ENCODE assay signal across 1 cellular context in the genomic region with DNA sequence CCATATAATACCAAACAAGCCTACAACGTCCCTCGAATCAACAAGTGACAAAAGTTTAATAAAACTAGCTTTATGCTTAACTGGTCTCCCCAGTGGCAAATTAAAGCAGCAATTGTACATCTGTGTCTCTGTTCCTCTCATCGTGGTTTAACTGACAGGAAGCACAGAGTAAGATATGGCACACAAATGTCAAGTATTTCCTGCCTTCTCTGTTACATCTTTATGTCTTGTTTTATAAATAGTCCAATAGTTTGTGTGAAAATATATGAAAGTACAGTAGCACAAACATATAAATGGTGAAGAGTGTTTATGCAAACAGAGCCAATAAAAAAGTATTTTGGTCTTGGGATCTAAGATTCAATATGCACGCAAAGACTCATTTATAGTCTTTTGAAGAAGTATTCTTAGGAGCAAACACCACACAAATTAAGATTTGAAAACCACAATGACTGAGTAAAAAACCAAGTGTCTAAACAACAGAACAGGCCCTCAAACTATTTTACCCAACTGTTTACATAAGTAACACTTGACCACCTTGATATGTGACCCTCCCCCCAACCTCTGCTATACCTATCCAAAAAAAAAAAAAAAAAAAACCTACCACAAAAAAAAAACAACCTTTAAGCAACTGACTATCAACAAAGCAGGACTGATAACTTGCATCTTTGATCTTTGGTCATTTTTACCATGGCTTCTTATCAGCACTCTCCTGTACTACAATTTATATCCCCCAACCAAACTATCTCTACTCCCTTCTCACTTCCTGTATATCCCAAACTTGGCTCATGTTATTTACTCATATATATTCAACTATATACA.
TF ChIP-seq lines count a peak whose summit lies in the region.

No MANE protein-coding gene starts in this region.

TF ChIP-seq in GM12878, 131 proteins besides CTCF, POLR2A, EP300 and RAD21 (continued from another document):
- TF ChIP-seq, protein P1, sequence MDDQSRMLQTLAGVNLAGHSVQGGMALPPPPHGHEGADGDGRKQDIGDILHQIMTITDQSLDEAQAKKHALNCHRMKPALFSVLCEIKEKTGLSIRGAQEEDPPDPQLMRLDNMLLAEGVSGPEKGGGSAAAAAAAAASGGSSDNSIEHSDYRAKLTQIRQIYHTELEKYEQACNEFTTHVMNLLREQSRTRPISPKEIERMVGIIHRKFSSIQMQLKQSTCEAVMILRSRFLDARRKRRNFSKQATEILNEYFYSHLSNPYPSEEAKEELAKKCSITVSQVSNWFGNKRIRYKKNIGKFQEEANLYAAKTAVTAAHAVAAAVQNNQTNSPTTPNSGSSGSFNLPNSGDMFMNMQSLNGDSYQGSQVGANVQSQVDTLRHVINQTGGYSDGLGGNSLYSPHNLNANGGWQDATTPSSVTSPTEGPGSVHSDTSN (IDR thresholded peaks at IDR 0.05; ENCODE audit: insufficient replicate concordance, low read depth, low read length): peak; percentile 58
- TF ChIP-seq RELA (IDR thresholded peaks at IDR 0.05; ENCODE audit: borderline replicate concordance, partially characterized antibody): no peak
- TF ChIP-seq HDGF (IDR thresholded peaks at IDR 0.05): 0 out of 2 replicates have a peak, but pooled peaks have one; percentile 53
- TF ChIP-seq ESRRA (IDR thresholded peaks at IDR 0.05; ENCODE audit: low read length): no peak
- no peak for TF ChIP-seq CBX3 (IDR thresholded peaks at IDR 0.05; ENCODE audit: borderline replicate concordance, low read depth)
- TF ChIP-seq NFYA (IDR thresholded peaks at IDR 0.05; ENCODE audit: borderline replicate concordance, low read depth, low read length): no peak
- TF ChIP-seq POU2F2 (IDR thresholded peaks at IDR 0.05; ENCODE audit: borderline replicate concordance, low read depth, low read length): peak; percentile 54; the same call in 1 of the 3 replicates
- TF ChIP-seq ATF7 (IDR thresholded peaks at IDR 0.05; ENCODE audit: low read depth): 0 out of 2 replicates have a peak, but pooled peaks have one; percentile 22
- no peak for TF ChIP-seq JUND (IDR thresholded peaks at IDR 0.05; ENCODE audit: low read depth, low read length)
- no peak for TF ChIP-seq RBBP5 (conservative IDR thresholded peaks at IDR 0.05)
- TF ChIP-seq IKZF1 (conservative IDR thresholded peaks at IDR 0.05): peak; percentile 65
- TF ChIP-seq NFXL1 (IDR thresholded peaks at IDR 0.05; ENCODE audit: borderline replicate concordance): no peak
- peak; percentile 88 for TF ChIP-seq TBL1XR1 (IDR thresholded peaks at IDR 0.05; ENCODE audit: low read depth, low read length)
- TF ChIP-seq EED (IDR thresholded peaks at IDR 0.05; ENCODE audit: low read depth): peak; percentile 42; the same call in 1 of the 2 replicates
- TF ChIP-seq, protein P2, sequence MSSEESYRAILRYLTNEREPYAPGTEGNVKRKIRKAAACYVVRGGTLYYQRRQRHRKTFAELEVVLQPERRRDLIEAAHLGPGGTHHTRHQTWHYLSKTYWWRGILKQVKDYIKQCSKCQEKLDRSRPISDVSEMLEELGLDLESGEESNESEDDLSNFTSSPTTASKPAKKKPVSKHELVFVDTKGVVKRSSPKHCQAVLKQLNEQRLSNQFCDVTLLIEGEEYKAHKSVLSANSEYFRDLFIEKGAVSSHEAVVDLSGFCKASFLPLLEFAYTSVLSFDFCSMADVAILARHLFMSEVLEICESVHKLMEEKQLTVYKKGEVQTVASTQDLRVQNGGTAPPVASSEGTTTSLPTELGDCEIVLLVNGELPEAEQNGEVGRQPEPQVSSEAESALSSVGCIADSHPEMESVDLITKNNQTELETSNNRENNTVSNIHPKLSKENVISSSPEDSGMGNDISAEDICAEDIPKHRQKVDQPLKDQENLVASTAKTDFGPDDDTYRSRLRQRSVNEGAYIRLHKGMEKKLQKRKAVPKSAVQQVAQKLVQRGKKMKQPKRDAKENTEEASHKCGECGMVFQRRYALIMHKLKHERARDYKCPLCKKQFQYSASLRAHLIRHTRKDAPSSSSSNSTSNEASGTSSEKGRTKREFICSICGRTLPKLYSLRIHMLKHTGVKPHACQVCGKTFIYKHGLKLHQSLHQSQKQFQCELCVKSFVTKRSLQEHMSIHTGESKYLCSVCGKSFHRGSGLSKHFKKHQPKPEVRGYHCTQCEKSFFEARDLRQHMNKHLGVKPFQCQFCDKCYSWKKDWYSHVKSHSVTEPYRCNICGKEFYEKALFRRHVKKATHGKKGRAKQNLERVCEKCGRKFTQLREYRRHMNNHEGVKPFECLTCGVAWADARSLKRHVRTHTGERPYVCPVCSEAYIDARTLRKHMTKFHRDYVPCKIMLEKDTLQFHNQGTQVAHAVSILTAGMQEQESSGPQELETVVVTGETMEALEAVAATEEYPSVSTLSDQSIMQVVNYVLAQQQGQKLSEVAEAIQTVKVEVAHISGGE (CRISPR knock-in tag; IDR thresholded peaks at IDR 0.05): no peak
- peak; percentile 28; the same call in 1 of the 2 replicates for TF ChIP-seq PAX5 (IDR thresholded peaks at IDR 0.05; ENCODE audit: borderline replicate concordance, low read depth, low read length)
